Comparison of ENCODE assay signal across 9 cellular contexts in genomic region chr7:51067757-51068156, GRCh38.
DNase-seq lines count a peak whose midpoint lies in the region; ATAC-seq, FAIRE-seq and TF ChIP-seq lines count a peak whose summit lies in the region.
"Had no signal": no experiment of that assay in that cellular context is flagged by ENCODE, and none has a peak within 500 bp of the region (broad histone marks: within the 10 kb centered on the region; RNA-seq: fewer than 3 reads in every experiment).

No MANE protein-coding gene starts in this region.

- H3K4me2 ChIP-seq in astrocyte (ENCODE audit: low read length) = peak overlapping the region; percentile 46
- H3K4me2 ChIP-seq in skeletal muscle satellite cell (ENCODE audit: low read length) = peak overlapping the region; percentile 65

- H3K27me3 Mint-ChIP-seq in astrocyte (ENCODE audit: low read depth, unreplicated experiment) = peaks cover 4% of the 10 kb centered on the region
- H3K27me3 Mint-ChIP-seq: CD8-positive, alpha-beta memory T cell had no signal

- H3K27me3 ChIP-seq in astrocyte (ENCODE audit: insufficient read depth, low read length) (no peaks in the 10 kb centered on the region), skeletal muscle satellite cell (ENCODE audit: control insufficient read depth, insufficient read depth, low read length) (peaks cover 5% of the 10 kb centered on the region)

- H3K27ac ChIP-seq in astrocyte (ENCODE audit: low read depth, low read length) = no peak overlapping the region

- H3K4me3 Mint-ChIP-seq in astrocyte (ENCODE audit: unreplicated experiment) = no peak overlapping the region
- H3K4me3 Mint-ChIP-seq: CD8-positive, alpha-beta memory T cell had no signal

- no peaks in the 10 kb centered on the region for H3K79me2 ChIP-seq in astrocyte (ENCODE audit: insufficient read depth, low read length)

- no peaks in the 10 kb centered on the region for H4K20me1 ChIP-seq in astrocyte (ENCODE audit: insufficient read depth, low read length)

- H3K36me3 ChIP-seq in astrocyte (ENCODE audit: insufficient read depth, low read length) (no peaks in the 10 kb centered on the region), skeletal muscle satellite cell (ENCODE audit: insufficient read depth, low read length) (no peaks in the 10 kb centered on the region)

- DNase-seq in NCI-H345 (lab: John Stamatoyannopoulos, UW) (peak; percentile 36), NCI-H345 treated with DMSO at 0.1 percent for 48 hours (lab: John Stamatoyannopoulos, UW; ENCODE audit: unreplicated experiment) (no peak), HTR-8/SVneo (ENCODE audit: insufficient read length, low spot score) (peak; percentile 20), RCC 7860 (ENCODE audit: low spot score) (peak; percentile 52), astrocyte (ENCODE audit: low read depth) (peak; percentile 52), hepatic stellate cell (ENCODE audit: low spot score) (peak; percentile 62)

- H2AFZ ChIP-seq in astrocyte (ENCODE audit: low read depth, low read length) = peak overlapping the region; percentile 54

- H3K9ac ChIP-seq in astrocyte (ENCODE audit: low read length) (no peak overlapping the region), skeletal muscle satellite cell (ENCODE audit: low read depth, low read length) (no peak overlapping the region)

- no peaks in the 10 kb centered on the region for H3K36me3 Mint-ChIP-seq in astrocyte (ENCODE audit: low read depth, unreplicated experiment)
- H3K36me3 Mint-ChIP-seq: CD8-positive, alpha-beta memory T cell had no signal

- ATAC-seq in GM21423 (IDR thresholded peaks at IDR 0.05; ENCODE audit: unreplicated experiment) = no peak

- peaks cover 6% of the 10 kb centered on the region for H3K9me3 Mint-ChIP-seq in astrocyte (ENCODE audit: unreplicated experiment)
- H3K9me3 Mint-ChIP-seq: CD8-positive, alpha-beta memory T cell had no signal

- no peak overlapping the region for H3K4me3 ChIP-seq in astrocyte (ENCODE audit: insufficient read depth, low read depth, low read length)
- H3K4me3 ChIP-seq in skeletal muscle satellite cell (ENCODE audit: low read length) = peak overlapping the region; percentile 46

- peaks cover 7% of the 10 kb centered on the region for H3K4me1 Mint-ChIP-seq in astrocyte (ENCODE audit: low read depth, unreplicated experiment)
- H3K4me1 Mint-ChIP-seq: CD8-positive, alpha-beta memory T cell had no signal

- H3K27ac Mint-ChIP-seq in astrocyte (ENCODE audit: unreplicated experiment) = no peak overlapping the region
- H3K27ac Mint-ChIP-seq: CD8-positive, alpha-beta memory T cell had no signal

- H3K9me3 ChIP-seq in astrocyte (ENCODE audit: insufficient read depth, low read depth, low read length) (peaks cover 3% of the 10 kb centered on the region), skeletal muscle satellite cell (replicated peaks; ENCODE audit: low read length) (no peaks in the 10 kb centered on the region)

- peak; percentile 88 for TF ChIP-seq CTCF in astrocyte (IDR thresholded peaks at IDR 0.05; ENCODE audit: insufficient read depth, low read depth, low read length)

- H3K4me1 ChIP-seq in astrocyte (ENCODE audit: insufficient read depth, low read length) (peaks cover 4% of the 10 kb centered on the region), skeletal muscle satellite cell (ENCODE audit: control insufficient read depth, insufficient read depth, low read length) (peaks cover 8% of the 10 kb centered on the region)

- FAIRE-seq in HTR-8/SVneo (lab: Jason Lieb, UNC) (no peak), RCC 7860 (lab: Jason Lieb, UNC) (peak; percentile 40), astrocyte (lab: Jason Lieb, UNC) (no peak)
